Comparison of ENCODE assay signal across 1 cellular context in the genomic region with DNA sequence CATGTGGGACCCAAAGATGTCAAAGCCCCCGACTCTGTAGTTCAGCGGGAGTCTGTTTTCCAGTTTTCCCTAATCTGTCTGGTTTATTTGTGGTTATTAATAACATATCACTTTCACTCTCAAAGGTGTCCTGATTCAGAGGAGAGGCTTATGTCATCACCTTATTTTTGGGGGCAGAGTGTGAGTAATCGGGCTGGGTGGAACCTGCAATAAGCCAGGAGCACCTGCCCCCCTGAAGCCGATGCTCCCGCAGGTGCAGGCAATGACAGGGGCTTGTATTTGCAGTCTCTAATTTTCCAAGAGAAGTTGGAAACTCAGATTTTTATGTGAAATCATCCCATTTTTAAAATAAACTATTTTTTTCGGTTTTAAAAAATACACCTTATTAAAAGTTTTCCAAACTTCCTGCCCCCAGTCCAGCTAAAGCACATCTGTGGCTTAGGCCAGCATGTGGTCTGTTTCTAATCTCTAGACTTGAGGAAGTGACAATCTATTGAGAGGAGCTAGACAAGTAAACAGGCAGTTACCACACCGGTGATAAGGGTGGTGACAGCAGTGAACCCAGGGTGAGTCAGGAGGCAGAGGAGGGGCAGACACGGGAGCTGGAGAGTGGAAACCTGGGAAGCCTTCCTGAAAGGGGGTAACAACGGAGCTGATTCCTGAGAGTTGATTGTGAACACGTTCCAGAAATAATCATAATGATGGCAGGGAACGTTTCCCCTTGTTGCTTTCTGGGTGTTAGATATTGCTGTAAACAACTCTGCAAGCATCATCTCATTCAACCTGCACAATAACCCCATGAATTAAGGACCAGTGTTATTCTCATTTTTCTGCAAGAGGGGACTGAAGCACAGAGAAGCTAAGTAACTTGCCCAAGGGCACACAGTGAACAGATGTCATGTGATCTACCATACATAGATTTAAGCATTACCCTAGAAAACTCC.
TF ChIP-seq lines count a peak whose summit lies in the region.

No MANE protein-coding gene starts in this region.

TF ChIP-seq in IMR-90, 13 proteins besides CTCF, POLR2A, EP300 and RAD21:
- TF ChIP-seq MXI1 (IDR thresholded peaks at IDR 0.05; ENCODE audit: borderline replicate concordance, low read depth, low read length) (no peak), CHD1 (IDR thresholded peaks at IDR 0.05; ENCODE audit: low read depth, low read length) (no peak), RFX5 (IDR thresholded peaks at IDR 0.05; ENCODE audit: low read depth, low read length) (no peak), MAZ (IDR thresholded peaks at IDR 0.05; ENCODE audit: borderline replicate concordance, low read depth, low read length) (peak; percentile 26; the same call in 1 of the 2 replicates), BHLHE40 (IDR thresholded peaks at IDR 0.05; ENCODE audit: low read depth, low read length) (peak; percentile 74), MAFK (IDR thresholded peaks at IDR 0.05; ENCODE audit: low read depth, low read length) (no peak), FOS (IDR thresholded peaks at IDR 0.05; ENCODE audit: low read depth, low read length) (peak; percentile 86), CEBPB (IDR thresholded peaks at IDR 0.05; ENCODE audit: low read depth, low read length) (peak; percentile 66; the same call in 1 of the 2 replicates), RCOR1 (IDR thresholded peaks at IDR 0.05; ENCODE audit: insufficient replicate concordance, low read length) (no peak), NFE2L2 (IDR thresholded peaks at IDR 0.05; ENCODE audit: low read depth, low read length) (no peak), SMC3 (IDR thresholded peaks at IDR 0.05; ENCODE audit: low read depth, low read length) (no peak)
- TF ChIP-seq, protein P1, sequence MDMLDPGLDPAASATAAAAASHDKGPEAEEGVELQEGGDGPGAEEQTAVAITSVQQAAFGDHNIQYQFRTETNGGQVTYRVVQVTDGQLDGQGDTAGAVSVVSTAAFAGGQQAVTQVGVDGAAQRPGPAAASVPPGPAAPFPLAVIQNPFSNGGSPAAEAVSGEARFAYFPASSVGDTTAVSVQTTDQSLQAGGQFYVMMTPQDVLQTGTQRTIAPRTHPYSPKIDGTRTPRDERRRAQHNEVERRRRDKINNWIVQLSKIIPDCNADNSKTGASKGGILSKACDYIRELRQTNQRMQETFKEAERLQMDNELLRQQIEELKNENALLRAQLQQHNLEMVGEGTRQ (IDR thresholded peaks at IDR 0.05; ENCODE audit: low read depth, low read length) = 0 out of 2 replicates have a peak, but pooled peaks have one; percentile 20
- TF ChIP-seq, protein P2, sequence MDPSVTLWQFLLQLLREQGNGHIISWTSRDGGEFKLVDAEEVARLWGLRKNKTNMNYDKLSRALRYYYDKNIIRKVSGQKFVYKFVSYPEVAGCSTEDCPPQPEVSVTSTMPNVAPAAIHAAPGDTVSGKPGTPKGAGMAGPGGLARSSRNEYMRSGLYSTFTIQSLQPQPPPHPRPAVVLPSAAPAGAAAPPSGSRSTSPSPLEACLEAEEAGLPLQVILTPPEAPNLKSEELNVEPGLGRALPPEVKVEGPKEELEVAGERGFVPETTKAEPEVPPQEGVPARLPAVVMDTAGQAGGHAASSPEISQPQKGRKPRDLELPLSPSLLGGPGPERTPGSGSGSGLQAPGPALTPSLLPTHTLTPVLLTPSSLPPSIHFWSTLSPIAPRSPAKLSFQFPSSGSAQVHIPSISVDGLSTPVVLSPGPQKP (IDR thresholded peaks at IDR 0.05; ENCODE audit: borderline replicate concordance, low read depth, low read length) = no peak
